Comparison of ENCODE assay signal across 23 cellular contexts in the genomic region with DNA sequence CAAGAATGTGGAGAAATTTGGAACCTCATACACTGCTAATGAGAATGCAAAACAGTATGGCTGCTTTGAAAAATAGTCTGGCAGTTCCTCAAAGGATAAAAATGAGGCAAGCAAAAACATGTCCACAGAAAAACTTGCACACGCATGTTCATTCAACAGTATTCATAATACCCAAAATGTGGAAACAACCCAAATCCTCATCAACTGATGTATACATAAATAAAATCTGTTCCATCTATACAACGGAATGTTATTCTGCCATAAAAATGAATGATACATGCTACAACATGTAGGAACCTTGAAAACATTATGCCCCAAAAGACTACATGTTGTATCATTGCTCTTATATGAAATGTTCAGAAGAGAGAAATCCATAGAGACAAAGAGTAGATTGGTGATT. TPM values are rescaled to one million over a fixed set of nuclear protein-coding genes. Genes with fewer than 3 reads are reported as not detected.
"Had no signal": no experiment of that assay in that cellular context is flagged by ENCODE, and none has a peak within 500 bp of the region (broad histone marks: within the 10 kb centered on the region; RNA-seq: fewer than 3 reads in every experiment).

No MANE protein-coding gene starts in this region.

- FAIRE-seq: endothelial cell of umbilical vein, islet of Langerhans had no signal

- H3K27ac ChIP-seq: coronary artery, dorsolateral prefrontal cortex, esophagus muscularis mucosa, gastrocnemius medialis, heart right ventricle, left ventricle myocardium inferior, lower lobe of right lung had no signal

- H3K36me3 ChIP-seq: esophagus muscularis mucosa, gastrocnemius medialis, heart right ventricle, left ventricle myocardium inferior, lower lobe of right lung had no signal

- H3K27me3 ChIP-seq: dorsolateral prefrontal cortex, esophagus muscularis mucosa, gastrocnemius medialis, heart right ventricle had no signal

- DNase-seq: dermis blood vessel endothelial cell; dorsolateral prefrontal cortex; effector CD4-positive, alpha-beta T cell; effector memory CD4-positive, alpha-beta T cell; foreskin melanocyte; gastrocnemius medialis; glutamatergic neuron; head of caudate nucleus; heart right ventricle; hippocampal formation; kidney; kidney glomerular epithelial cell; left colon; left ventricle myocardium inferior; lower lobe of right lung; mesendoderm; midbrain; naive thymus-derived CD4-positive, alpha-beta T cell had no signal

- H3K9me3 ChIP-seq: gastrocnemius medialis had no signal

- ATAC-seq: gastrocnemius medialis; heart right ventricle; left colon; left lobe of liver; lower lobe of right lung; naive thymus-derived CD4-positive, alpha-beta T cell had no signal

- H3K4me3 ChIP-seq: coronary artery, dorsolateral prefrontal cortex, esophagus muscularis mucosa, gastrocnemius medialis, heart right ventricle, left ventricle myocardium inferior, lower lobe of right lung had no signal

- H3K4me1 ChIP-seq: esophagus muscularis mucosa, gastrocnemius medialis, heart right ventricle, left ventricle myocardium inferior, lower lobe of right lung had no signal

RNA-seq across cellular contexts. Expression of a gene that starts 36.4 kb away (rescaled TPM):
- polyA plus RNA-seq: naive thymus-derived CD4-positive, alpha-beta T cell had no signal
